14 cellular contexts compared by ENCODE assay signal in genomic region chr19:17347361-17347760, GRCh38. TPM values are rescaled to one million over a fixed set of nuclear protein-coding genes. Genes with fewer than 3 reads are reported as not detected.
DNase-seq lines count a peak whose midpoint lies in the region; TF ChIP-seq lines count a peak whose summit lies in the region.
"Had no signal": no experiment of that assay in that cellular context is flagged by ENCODE, and none has a peak within 500 bp of the region (broad histone marks: within the 10 kb centered on the region; RNA-seq: fewer than 3 reads in every experiment).

No MANE protein-coding gene starts in this region.

- H2AFZ ChIP-seq in OCI-LY3 (ENCODE audit: low read depth, low read length): no peak overlapping the region
- no peak overlapping the region for H2AFZ ChIP-seq in osteoblast (ENCODE audit: low read length)

- no peaks in the 10 kb centered on the region for H3K9me3 ChIP-seq in OCI-LY3 (ENCODE audit: insufficient read depth, low read length)
- H3K9me3 ChIP-seq in osteoblast (ENCODE audit: low read depth, low read length): no peaks in the 10 kb centered on the region

- H3K4me3 ChIP-seq in OCI-LY3 (ENCODE audit: low read length) (no peak overlapping the region), fibroblast of the aortic adventitia (ENCODE audit: low read depth, low read length) (no peak overlapping the region), osteoblast (ENCODE audit: insufficient read depth, low read length) (no peak overlapping the region)

- H3K4me1 ChIP-seq in OCI-LY3 (ENCODE audit: low read length) (peaks cover 13% of the 10 kb centered on the region), osteoblast (ENCODE audit: insufficient read depth, low read length) (peaks cover 10% of the 10 kb centered on the region)

- H3K36me3 ChIP-seq in OCI-LY3 (replicated peaks; ENCODE audit: low read depth, low read length) (peaks cover 4% of the 10 kb centered on the region), osteoblast (ENCODE audit: insufficient read depth, low read length) (no peaks in the 10 kb centered on the region)
- H3K36me3 ChIP-seq: brain microvascular endothelial cell had no signal

- H3K79me2 ChIP-seq in OCI-LY3 (ENCODE audit: low read length) (no peaks in the 10 kb centered on the region), osteoblast (ENCODE audit: insufficient read depth, low read length) (no peaks in the 10 kb centered on the region)

- H3K27me3 ChIP-seq in OCI-LY3 (ENCODE audit: low read depth, low read length) (peaks cover 8% of the 10 kb centered on the region; the same call in 1 of the 2 replicates), osteoblast (ENCODE audit: insufficient read depth, low read length) (peaks cover 6% of the 10 kb centered on the region)
- H3K27me3 ChIP-seq: brain microvascular endothelial cell had no signal

- no peak overlapping the region for H3K27ac ChIP-seq in OCI-LY3 (ENCODE audit: low read length)
- no peak overlapping the region for H3K27ac ChIP-seq in osteoblast (ENCODE audit: low read depth, low read length)
- H3K27ac ChIP-seq: brain microvascular endothelial cell had no signal

- H3K4me2 ChIP-seq in OCI-LY3 (ENCODE audit: low read length) (peak overlapping the region; percentile 74; the same call in 1 of the 2 replicates), osteoblast (ENCODE audit: insufficient read depth, low read length) (no peak overlapping the region)

- no peak overlapping the region for H3K9ac ChIP-seq in OCI-LY3 (ENCODE audit: low read length)

- peak; percentile 62 for DNase-seq in A172 (ENCODE audit: low spot score)
- DNase-seq in fibroblast of the aortic adventitia (ENCODE audit: low read depth): peak; percentile 66
- peak; percentile 86 for DNase-seq in osteoblast (ENCODE audit: insufficient read length, low spot score, missing footprints)
- no peak for DNase-seq in NCI-H1417 (lab: John Stamatoyannopoulos, UW)
- DNase-seq in activated CD4-positive, alpha-beta T cell treated with anti-CD3 and anti-CD28 coated beads for 4 hours: no peak
- no peak for DNase-seq in HuH-7 (ENCODE audit: low spot score)
- no peak for DNase-seq in T1000 (lab: John Stamatoyannopoulos, UW)
- DNase-seq: ACHN; activated CD4-positive, alpha-beta T cell treated with anti-CD3 and anti-CD28 coated beads, Interleukin-2, amount 50 U/mL, for 4 hours; brain microvascular endothelial cell; MM.1S; PC-3; T-helper 2 cell had no signal

- TF ChIP-seq CTCF in OCI-LY3 (IDR thresholded peaks at IDR 0.05; ENCODE audit: low read depth, low read length) (no peak), fibroblast of the aortic adventitia (IDR thresholded peaks at IDR 0.05; ENCODE audit: insufficient read depth, low read length) (no peak), osteoblast (IDR thresholded peaks at IDR 0.05; ENCODE audit: extremely low read depth, low read depth, low read length) (no peak)

- H4K20me1 ChIP-seq in OCI-LY3 (ENCODE audit: insufficient read depth, low read length) (no peaks in the 10 kb centered on the region), osteoblast (ENCODE audit: insufficient read depth, low read length) (no peaks in the 10 kb centered on the region)

RNA-seq across cellular contexts. Expression of gene GTPBP3, which starts 10.0 kb away (rescaled TPM):
- 21.5 and 24.0 TPM in 2 replicates for total RNA-seq in A172 (2014; rRNA removed; shearing (Covaris generic))
- total RNA-seq in fibroblast of the aortic adventitia (ENCODE audit: low replicate concordance) (12.1 and 21.1 TPM in 2 replicates), osteoblast (10.9 and 14.7 TPM in 2 replicates)

RNA-seq across cellular contexts. Expression of gene ANO8, which starts 12.7 kb away (rescaled TPM):
- total RNA-seq in A172 (2014; rRNA removed; shearing (Covaris generic)): 4.2 and 5.1 TPM in 2 replicates
- 3.1 and 6.1 TPM in 2 replicates for total RNA-seq in fibroblast of the aortic adventitia (ENCODE audit: low replicate concordance)
- 5.1 and 7.4 TPM in 2 replicates for total RNA-seq in osteoblast

RNA-seq across cellular contexts. Expression of gene PLVAP, which starts 29.8 kb away (rescaled TPM):
- not detected in 2 replicates for total RNA-seq in A172 (2014; rRNA removed; shearing (Covaris generic))
- total RNA-seq in fibroblast of the aortic adventitia (ENCODE audit: low replicate concordance) (0.09 TPM in 1 of 2 replicates, not detected in the other), osteoblast (not detected in 2 replicates)
- total RNA-seq: PC-3 had no signal

RNA-seq across cellular contexts. Expression of gene DDA1, which starts 38.0 kb away (rescaled TPM):
- total RNA-seq in A172 (2014; rRNA removed; shearing (Covaris generic)): 89.1 and 104 TPM in 2 replicates
- 2.9 and 20.2 TPM in 2 replicates for total RNA-seq in fibroblast of the aortic adventitia (ENCODE audit: low replicate concordance)
- total RNA-seq in osteoblast: 8.5 and 11.6 TPM in 2 replicates

RNA-seq across cellular contexts. Expression of gene MRPL34, which starts 41.7 kb away (rescaled TPM):
- total RNA-seq in A172 (2014; rRNA removed; shearing (Covaris generic)): 79.1 and 183 TPM in 2 replicates
- total RNA-seq in fibroblast of the aortic adventitia (ENCODE audit: low replicate concordance) (22.7 and 34.3 TPM in 2 replicates), osteoblast (21.8 and 40.5 TPM in 2 replicates)

Comparison
In these comparisons a context has a peak if more than half of its experiments do, and no peak if none do; other contexts are left out.
1. DNase-seq: peak in A172 (single experiment), fibroblast of the aortic adventitia (single experiment) and osteoblast (single experiment); none in NCI-H1417 (0 of 3), activated CD4-positive, alpha-beta T cell treated with anti-CD3 and anti-CD28 coated beads for 4 hours (0 of 2), HuH-7 (single experiment) and T1000 (single experiment).